ENCODE assay signal across 17 cellular contexts in the genomic region with DNA sequence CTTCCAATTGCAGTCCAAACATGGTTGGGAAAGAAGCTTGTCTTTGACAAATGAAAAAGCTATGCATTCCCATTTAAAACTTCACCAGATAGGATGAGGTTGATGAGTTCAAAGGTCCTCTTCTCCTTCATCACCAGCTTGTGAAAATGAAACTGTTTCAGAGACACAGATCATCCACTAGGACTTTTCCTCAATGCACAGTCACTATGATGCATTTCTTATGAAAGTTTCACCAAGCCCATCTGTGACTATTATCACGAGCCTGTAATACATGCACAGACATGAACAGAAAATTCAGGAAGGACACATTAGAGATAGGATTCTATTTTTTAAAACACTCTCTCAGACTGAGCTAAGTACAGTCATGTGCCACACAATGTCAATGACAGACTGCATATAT.
DNase-seq lines count a peak whose midpoint lies in the region; ATAC-seq and TF ChIP-seq lines count a peak whose summit lies in the region.
"Had no signal": no experiment of that assay in that cellular context is flagged by ENCODE, and none has a peak within 500 bp of the region (broad histone marks: within the 10 kb centered on the region; RNA-seq: fewer than 3 reads in every experiment).

No MANE protein-coding gene starts in this region.

- peaks cover 0 to 8% (median 0%) of the 10 kb centered on the region in 5 donors for H3K27me3 Mint-ChIP-seq in naive thymus-derived CD4-positive, alpha-beta T cell

- H3K4me1 ChIP-seq in naive thymus-derived CD4-positive, alpha-beta T cell (ENCODE audit: control insufficient read depth in 2 of 2, insufficient read depth in 2 of 2, low read length in 2 of 2) = no peaks in the 10 kb centered on the region

- H3K36me3 ChIP-seq in naive thymus-derived CD4-positive, alpha-beta T cell (ENCODE audit: control insufficient read depth in 2 of 3, insufficient read depth in 3 of 3, low read length in 3 of 3) = no peaks in the 10 kb centered on the region

- H3K27ac Mint-ChIP-seq in naive thymus-derived CD4-positive, alpha-beta T cell = no peak overlapping the region
- H3K27ac Mint-ChIP-seq: CD4-positive, CD25-positive, alpha-beta regulatory T cell had no signal

- TF ChIP-seq CTCF in RWPE1 (conservative IDR thresholded peaks at IDR 0.05; ENCODE audit: low read depth) = no peak

- ATAC-seq in naive thymus-derived CD4-positive, alpha-beta T cell = no peak
- no peak for ATAC-seq in GM21423 (IDR thresholded peaks at IDR 0.05; ENCODE audit: unreplicated experiment)

- H3K27me3 ChIP-seq in naive thymus-derived CD4-positive, alpha-beta T cell (ENCODE audit: control insufficient read depth in 2 of 2, insufficient read depth in 2 of 2, low read length in 2 of 2) = no peaks in the 10 kb centered on the region

- peaks cover 0 to 3% (median 0%) of the 10 kb centered on the region in 11 donors for H3K9me3 Mint-ChIP-seq in naive thymus-derived CD4-positive, alpha-beta T cell

- no peak overlapping the region for H3K27ac ChIP-seq in RWPE1
- no peak overlapping the region for H3K27ac ChIP-seq in naive thymus-derived CD4-positive, alpha-beta T cell (ENCODE audit: low read depth, low read length)
- H3K27ac ChIP-seq: SK-N-MC had no signal

- DNase-seq in HPDE6-E6E7 (ENCODE audit: extremely low spot score) (peak; percentile 64), RWPE1 (ENCODE audit: low spot score) (peak; percentile 38), fibroblast of peridontal ligament (ENCODE audit: extremely low read depth) (peak; percentile 40), T-helper 1 cell (no peak), NCI-H2171 treated with DMSO at 0.1 percent for 48 hours (lab: John Stamatoyannopoulos, UW) (no peak)
- no peak for DNase-seq in naive thymus-derived CD4-positive, alpha-beta T cell
- DNase-seq: CD4-positive, CD25-positive, alpha-beta regulatory T cell; Karpas-422; NCI-H1694; NCI-H2081; NCI-H2171; NCI-H524 treated with DMSO at 0.1 percent for 48 hours; NCI-H82; SHP77; SW 1271 had no signal

- intact Hi-C loops in naive thymus-derived CD4-positive, alpha-beta T cell (cut with micrococcal nuclease) = no loop called here

- CTCF ChIA-PET in RWPE1 (lab: Yijun Ruan, JAX) = interaction anchor here (0.7 kb wide), 1 partner anchor 11 kb away, joined by 3 read pairs; no protein-coding TSS in a partner anchor
- CTCF ChIA-PET in naive thymus-derived CD4-positive, alpha-beta T cell (lab: Charles Lee) = no interaction called here

- H3K4me3 Mint-ChIP-seq in naive thymus-derived CD4-positive, alpha-beta T cell = no peak overlapping the region
- H3K4me3 Mint-ChIP-seq: CD4-positive, CD25-positive, alpha-beta regulatory T cell had no signal

- no peak overlapping the region for H3K4me3 ChIP-seq in naive thymus-derived CD4-positive, alpha-beta T cell (ENCODE audit: low read length)
- H3K4me3 ChIP-seq: SK-N-MC had no signal

- no peaks in the 10 kb centered on the region for H3K4me1 Mint-ChIP-seq in naive thymus-derived CD4-positive, alpha-beta T cell
- H3K4me1 Mint-ChIP-seq: CD4-positive, CD25-positive, alpha-beta regulatory T cell had no signal

- no peaks in the 10 kb centered on the region for H3K9me3 ChIP-seq in naive thymus-derived CD4-positive, alpha-beta T cell (ENCODE audit: control insufficient read depth in 2 of 3, low read length in 3 of 3)

- H3K36me3 Mint-ChIP-seq in naive thymus-derived CD4-positive, alpha-beta T cell = no peaks in the 10 kb centered on the region
- H3K36me3 Mint-ChIP-seq: CD4-positive, CD25-positive, alpha-beta regulatory T cell had no signal

- POLR2A ChIA-PET in RWPE1 (lab: Yijun Ruan, JAX; ENCODE audit: low non-redundant PET) = no interaction called here
- POLR2A ChIA-PET in naive thymus-derived CD4-positive, alpha-beta T cell (lab: Charles Lee) = no interaction called here

Comparison
In these comparisons a context has a peak if more than half of its experiments do, and no peak if none do; other contexts are left out.
1. DNase-seq: peak in HPDE6-E6E7 (single experiment), RWPE1 (single experiment) and fibroblast of peridontal ligament (single experiment); none in naive thymus-derived CD4-positive, alpha-beta T cell (0 of 9), T-helper 1 cell (0 of 5) and NCI-H2171 treated with DMSO at 0.1 percent for 48 hours (single experiment).